ENCODE assay signal across 8 cellular contexts in the genomic region with DNA sequence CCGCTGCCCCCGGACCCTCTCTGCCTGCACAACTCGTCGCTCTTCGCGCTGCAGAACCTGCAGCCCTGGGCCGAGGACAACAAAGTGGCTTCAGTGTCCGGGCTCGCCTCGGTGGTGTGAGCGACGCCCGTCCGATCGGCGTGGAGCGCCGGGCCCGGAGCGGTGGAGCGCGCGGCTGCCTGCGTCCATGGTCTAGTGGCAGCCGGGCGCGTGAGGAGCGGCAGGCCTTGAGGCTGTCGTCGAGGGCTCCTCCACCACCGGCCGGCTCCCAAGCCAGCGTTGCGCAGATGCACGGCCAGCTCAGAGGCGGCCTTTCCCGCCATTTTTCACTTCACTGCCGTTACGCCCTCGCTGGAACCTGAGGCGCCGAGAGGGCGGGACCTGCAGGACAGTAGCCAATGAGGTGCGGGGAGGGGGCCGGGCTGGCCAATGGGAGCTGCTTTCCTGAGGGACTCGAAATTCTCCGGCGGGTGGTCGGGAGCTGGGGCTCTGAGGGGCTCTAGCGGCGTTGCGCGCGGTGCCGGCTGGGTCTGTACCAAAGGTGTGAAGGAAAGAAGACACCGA. TPM values are rescaled to one million over a fixed set of nuclear protein-coding genes. Genes with fewer than 3 reads are reported as not detected.
DNase-seq lines count a peak whose midpoint lies in the region; ATAC-seq lines count a peak whose summit lies in the region.

No MANE protein-coding gene starts in this region.

- H3K4me1 Mint-ChIP-seq in naive thymus-derived CD8-positive, alpha-beta T cell = peaks cover 13 to 26% (median 24%) of the 10 kb centered on the region in 4 donors

- peaks cover 0 to 5% (median 0%) of the 10 kb centered on the region in 3 donors for H3K36me3 Mint-ChIP-seq in naive thymus-derived CD8-positive, alpha-beta T cell

- POLR2A ChIA-PET in naive thymus-derived CD8-positive, alpha-beta T cell (lab: Charles Lee) = interaction anchor here (0.6 to 6.2 kb wide), 6 partner anchors 8 to 43 kb away, joined by 3 to 35 read pairs (median 6); a partner anchor contains a TSS

- DNase-seq in Ammon's horn (ENCODE audit: low spot score) (peak; percentile 29), NCI-H1048 (lab: John Stamatoyannopoulos, UW) (no peak), foreskin melanocyte (no peak)
- peak; percentile 78 for DNase-seq in activated CD8-positive, alpha-beta memory T cell treated with anti-CD3 and anti-CD28 coated beads, Interleukin-2, amount 50 U/mL, for 4 hours
- DNase-seq in naive thymus-derived CD8-positive, alpha-beta T cell = peak; percentile 61 to 86 (median 73)
- DNase-seq in stimulated activated naive CD8-positive, alpha-beta T cell treated with anti-CD3 and anti-CD28 coated beads, Interleukin-15, Interleukin-2, amounts not matched to agents 100 U/mL and 50 U/mL, for 24 hours = peak; percentile 78

- peak overlapping the region in 1 of 10 donors; percentile 65 for H3K27ac Mint-ChIP-seq in naive thymus-derived CD8-positive, alpha-beta T cell

- peaks cover 44 to 90% (median 61%) of the 10 kb centered on the region in 5 donors for H3K27me3 Mint-ChIP-seq in naive thymus-derived CD8-positive, alpha-beta T cell

- ATAC-seq in HG02759 (IDR thresholded peaks at IDR 0.05; ENCODE audit: unreplicated experiment) (peak; percentile 74), esophagus mucosa (peak; percentile 46)
- ATAC-seq in naive thymus-derived CD8-positive, alpha-beta T cell = peak; percentile 81 to 89
- peak; percentile 67 for ATAC-seq in stimulated activated naive CD8-positive, alpha-beta T cell treated with anti-CD3 and anti-CD28 coated beads, Interleukin-15, Interleukin-2, amounts not matched to agents 100 U/mL and 50 U/mL, for 24 hours

- peak overlapping the region; percentile 69 to 89 (median 82) for H3K4me3 Mint-ChIP-seq in naive thymus-derived CD8-positive, alpha-beta T cell

- no peaks in the 10 kb centered on the region for H3K9me3 Mint-ChIP-seq in naive thymus-derived CD8-positive, alpha-beta T cell

RNA-seq across cellular contexts. Expression of a gene that starts 1.9 kb away (rescaled TPM):
- not detected for total RNA-seq in esophagus mucosa
- total RNA-seq in naive thymus-derived CD8-positive, alpha-beta T cell = not detected
- polyA plus RNA-seq in naive thymus-derived CD8-positive, alpha-beta T cell = not detected

RNA-seq across cellular contexts. Expression of a gene that starts 8.7 kb away (rescaled TPM):
- total RNA-seq in esophagus mucosa = 20.6 TPM
- total RNA-seq in naive thymus-derived CD8-positive, alpha-beta T cell = 10 to 100 TPM; 33.1 to 34.6 TPM
- 10 to 100 TPM in 1 of 3 donors, 1 to 10 TPM in 2; 6.7 to 11.8 (median 7.3) TPM for polyA plus RNA-seq in naive thymus-derived CD8-positive, alpha-beta T cell

RNA-seq across cellular contexts. Expression of a gene that starts 9.9 kb away (rescaled TPM):
- 5.6 TPM for total RNA-seq in esophagus mucosa
- under 1 TPM; 0.36 to 0.81 TPM for total RNA-seq in naive thymus-derived CD8-positive, alpha-beta T cell
- polyA plus RNA-seq in naive thymus-derived CD8-positive, alpha-beta T cell = not detected

RNA-seq across cellular contexts. Expression of a gene that starts 13.4 kb away (rescaled TPM):
- total RNA-seq in esophagus mucosa = 74.2 TPM
- total RNA-seq in naive thymus-derived CD8-positive, alpha-beta T cell = 100 to 1,000 TPM; 173 to 184 TPM
- 10 to 100 TPM; 79.5 to 88.9 (median 81.8) TPM for polyA plus RNA-seq in naive thymus-derived CD8-positive, alpha-beta T cell

RNA-seq across cellular contexts. Expression of a gene that starts 13.6 kb away (rescaled TPM):
- total RNA-seq in esophagus mucosa = 17.9 TPM
- total RNA-seq in naive thymus-derived CD8-positive, alpha-beta T cell = 10 to 100 TPM; 38.6 to 44.5 TPM
- polyA plus RNA-seq in naive thymus-derived CD8-positive, alpha-beta T cell = 10 to 100 TPM; 21.3 to 24.5 (median 24.5) TPM

Comparison
In these comparisons a context has a peak if more than half of its experiments do, and no peak if none do; other contexts are left out.
1. DNase-seq: peak in Ammon's horn (single experiment), activated CD8-positive, alpha-beta memory T cell treated with anti-CD3 and anti-CD28 coated beads, Interleukin-2, amount 50 U/mL, for 4 hours (single experiment), naive thymus-derived CD8-positive, alpha-beta T cell (10 of 10) and stimulated activated naive CD8-positive, alpha-beta T cell treated with anti-CD3 and anti-CD28 coated beads, Interleukin-15, Interleukin-2, amounts not matched to agents 100 U/mL and 50 U/mL, for 24 hours (single experiment); none in NCI-H1048 (single experiment) and foreskin melanocyte (single experiment).
2. Peak in every context shown above with its lines, with median percentiles within 50 percentile points of each other: ATAC-seq.